ENCODE assay signal across 22 cellular contexts in the genomic region with DNA sequence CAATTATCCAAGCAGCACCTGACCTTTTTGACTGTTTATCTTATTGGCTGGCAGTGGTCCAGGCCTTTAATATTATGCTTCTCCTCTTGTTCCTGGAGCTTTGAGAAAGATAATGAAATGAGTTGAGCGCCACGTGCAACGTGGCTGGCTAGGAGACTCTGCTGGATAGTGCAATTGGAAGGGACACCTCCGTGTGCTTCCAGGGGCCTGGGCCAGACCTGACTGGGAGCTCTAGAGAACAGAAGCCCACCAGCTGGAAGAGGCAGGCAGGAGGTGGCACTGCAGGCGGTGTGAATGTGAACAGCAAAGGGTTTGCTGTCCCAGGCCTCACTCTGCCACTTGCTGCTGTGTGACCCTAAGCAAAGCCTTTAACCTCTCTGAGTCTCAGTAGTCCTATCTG.
DNase-seq lines count a peak whose midpoint lies in the region.
"Had no signal": no experiment of that assay in that cellular context is flagged by ENCODE, and none has a peak within 500 bp of the region (broad histone marks: within the 10 kb centered on the region; RNA-seq: fewer than 3 reads in every experiment).

No MANE protein-coding gene starts in this region.

- H2BK5ac ChIP-seq in mesendoderm (ENCODE audit: low read length), result no peak overlapping the region

- H3K36me3 ChIP-seq in mesendoderm (ENCODE audit: control insufficient read depth, insufficient read depth, low read length), result no peaks in the 10 kb centered on the region
- H3K36me3 ChIP-seq: ovary, upper lobe of right lung had no signal

- DNase-seq in NCI-H2107 (lab: John Stamatoyannopoulos, UW) (peak; percentile 8), NCI-H2107 treated with DMSO at 0.1 percent for 48 hours (lab: John Stamatoyannopoulos, UW; ENCODE audit: unreplicated experiment) (no peak), COR-L47 (lab: John Stamatoyannopoulos, UW) (peak; percentile 19), NCI-H1436 (lab: John Stamatoyannopoulos, UW) (peak; percentile 43), SK-N-DZ (ENCODE audit: low spot score) (peak; percentile 52), mesendoderm (no peak), NCI-H526 (lab: John Stamatoyannopoulos, UW) (no peak), dermis blood vessel endothelial cell (no peak)
- DNase-seq: activated CD4-positive, CD25-positive, alpha-beta regulatory T cell treated with anti-CD3 and anti-CD28 coated beads, Interleukin-2, amount 50 U/mL, for 72 hours; activated naive CD4-positive, alpha-beta T cell treated with anti-CD3 and anti-CD28 coated beads, Interleukin-2, amount 10 ng/mL, durations not matched to agents 7 days and 5 days; activated T-cell treated with anti-CD3 and anti-CD28 coated beads, Interleukin-2, amount 50 U/mL, for 1 hour; amygdala; Calu3; cortex of kidney; GOT3; Karpas-422; mesenchymal stem cell; natural killer cell; NCI-H446; ovary; stimulated activated CD8-positive, alpha-beta memory T cell treated with anti-CD3 and anti-CD28 coated beads, Interleukin-4, amount 100 ng/mL, for 48 hours; upper lobe of right lung had no signal

- H3K27ac ChIP-seq in mesendoderm (ENCODE audit: low read depth, low read length), result no peak overlapping the region
- H3K27ac ChIP-seq: ovary, upper lobe of right lung had no signal

- H3K23ac ChIP-seq in mesendoderm (ENCODE audit: low read length), result no peak overlapping the region

- no peaks in the 10 kb centered on the region for H3K79me1 ChIP-seq in mesendoderm (ENCODE audit: low read length)

- no peak overlapping the region for H3K4me3 ChIP-seq in mesendoderm (ENCODE audit: low read length)
- H3K4me3 ChIP-seq: ovary, upper lobe of right lung had no signal

- H2BK15ac ChIP-seq in mesendoderm (replicated peaks; ENCODE audit: low read depth), result no peak overlapping the region

- no peak overlapping the region for H3K4ac ChIP-seq in mesendoderm (ENCODE audit: low read depth, low read length)

- no peak overlapping the region for H4K5ac ChIP-seq in mesendoderm (ENCODE audit: low read length)

- H3K27me3 ChIP-seq in mesendoderm (ENCODE audit: insufficient read depth, low read length, poor library complexity), result no peaks in the 10 kb centered on the region
- H3K27me3 ChIP-seq: ovary, upper lobe of right lung had no signal

- no peak overlapping the region for H2AK5ac ChIP-seq in mesendoderm (ENCODE audit: low read length)

- no peak overlapping the region for H3K56ac ChIP-seq in mesendoderm (ENCODE audit: low read length)

- no peak overlapping the region for H3K9ac ChIP-seq in mesendoderm (ENCODE audit: low read length)

- no peak overlapping the region for H3K18ac ChIP-seq in mesendoderm (ENCODE audit: low read length)

- no peaks in the 10 kb centered on the region for H3K79me2 ChIP-seq in mesendoderm (ENCODE audit: control insufficient read depth, insufficient read depth, low read length)

- no peaks in the 10 kb centered on the region for H3K4me1 ChIP-seq in mesendoderm (ENCODE audit: control insufficient read depth, low read depth, low read length)

- H2BK120ac ChIP-seq in mesendoderm (ENCODE audit: low read depth, low read length), result no peak overlapping the region

- H3K4me2 ChIP-seq in mesendoderm (ENCODE audit: low read length), result no peak overlapping the region

- H4K8ac ChIP-seq in mesendoderm (ENCODE audit: low read depth, low read length), result no peak overlapping the region

- WGBS in mesendoderm (ENCODE audit: extremely low coverage, insufficient coverage, low lambda C conversion rate), result no CpG with 5 or more reads among the region's 5 CpGs

Comparison
In these comparisons a context has a peak if more than half of its experiments do, and no peak if none do; other contexts are left out.
1. DNase-seq: peak in NCI-H2107 (single experiment), COR-L47 (single experiment), NCI-H1436 (single experiment) and SK-N-DZ (single experiment); none in NCI-H2107 treated with DMSO at 0.1 percent for 48 hours (single experiment), mesendoderm (single experiment), NCI-H526 (0 of 2) and dermis blood vessel endothelial cell (single experiment).